Comparison of ENCODE assay signal across 22 cellular contexts in genomic region chr14:69269381-69269780, GRCh38. TPM values are rescaled to one million over a fixed set of nuclear protein-coding genes. Genes with fewer than 3 reads are reported as not detected.
DNase-seq lines count a peak whose midpoint lies in the region; ATAC-seq, FAIRE-seq and TF ChIP-seq lines count a peak whose summit lies in the region.
"Had no signal": no experiment of that assay in that cellular context is flagged by ENCODE, and none has a peak within 500 bp of the region (broad histone marks: within the 10 kb centered on the region; RNA-seq: fewer than 3 reads in every experiment).

No MANE protein-coding gene starts in this region.

- no peaks in the 10 kb centered on the region for H3K9me3 Mint-ChIP-seq in astrocyte (ENCODE audit: unreplicated experiment)
- H3K9me3 Mint-ChIP-seq: H9 had no signal

- DNase-seq in cardiac septum (ENCODE audit: low spot score) (peak; percentile 15), left ventricle myocardium superior (no peak), astrocyte (ENCODE audit: low read depth) (no peak), mesenteric fat pad (ENCODE audit: low spot score) (peak; percentile 2), urothelium cell line (ENCODE audit: low spot score) (no peak), iPS-NIHi11 (ENCODE audit: low spot score) (no peak), NCI-H748 treated with DMSO at 0.1 percent for 48 hours (lab: John Stamatoyannopoulos, UW) (no peak)
- DNase-seq: BE2C; Caco-2; CD4-positive, CD25-positive, alpha-beta regulatory T cell; GDM1; H9; KBM-7; NCI-H1105 treated with DMSO at 0.1 percent for 48 hours; NCI-H1694 treated with DMSO at 0.1 percent for 48 hours; NCI-H2107; NCI-H2227 treated with DMSO at 0.1 percent for 48 hours; NCI-H524 treated with DMSO at 0.1 percent for 48 hours; PC-9; SIG-M5 had no signal

- no peak overlapping the region for H3K27ac Mint-ChIP-seq in astrocyte (ENCODE audit: unreplicated experiment)
- H3K27ac Mint-ChIP-seq: CD4-positive, CD25-positive, alpha-beta regulatory T cell; H9 had no signal

- H3K27me3 ChIP-seq in astrocyte (ENCODE audit: insufficient read depth, low read length) = no peaks in the 10 kb centered on the region
- H3K27me3 ChIP-seq: BE2C had no signal

- no peaks in the 10 kb centered on the region for H4K20me1 ChIP-seq in astrocyte (ENCODE audit: insufficient read depth, low read length)

- peaks cover 2% of the 10 kb centered on the region for H3K36me3 Mint-ChIP-seq in astrocyte (ENCODE audit: low read depth, unreplicated experiment)
- H3K36me3 Mint-ChIP-seq: CD4-positive, CD25-positive, alpha-beta regulatory T cell had no signal

- intact Hi-C loops in cardiac septum (cut with DNase I) (no loop called here), left ventricle myocardium superior (cut with micrococcal nuclease) (no loop called here)

- H3K9me3 ChIP-seq in astrocyte (ENCODE audit: insufficient read depth, low read depth, low read length) = no peaks in the 10 kb centered on the region
- H3K9me3 ChIP-seq: BE2C, Caco-2 had no signal

- H3K79me2 ChIP-seq in astrocyte (ENCODE audit: insufficient read depth, low read length) = no peaks in the 10 kb centered on the region

- H3K4me1 Mint-ChIP-seq in astrocyte (ENCODE audit: low read depth, unreplicated experiment) = peaks cover 3% of the 10 kb centered on the region
- H3K4me1 Mint-ChIP-seq: CD4-positive, CD25-positive, alpha-beta regulatory T cell had no signal

- no peak overlapping the region for H3K4me3 ChIP-seq in astrocyte (ENCODE audit: insufficient read depth, low read depth, low read length)
- H3K4me3 ChIP-seq: PC-9 had no signal

- H3K27me3 Mint-ChIP-seq in astrocyte (ENCODE audit: low read depth, unreplicated experiment) = peaks cover 14% of the 10 kb centered on the region

- H3K27ac ChIP-seq in astrocyte (ENCODE audit: low read depth, low read length) = no peak overlapping the region
- H3K27ac ChIP-seq: PC-9, RWPE1 had no signal

- no peaks in the 10 kb centered on the region for H3K36me3 ChIP-seq in astrocyte (ENCODE audit: insufficient read depth, low read length)
- H3K36me3 ChIP-seq: BE2C had no signal

- no peak overlapping the region for H3K4me3 Mint-ChIP-seq in astrocyte (ENCODE audit: unreplicated experiment)
- H3K4me3 Mint-ChIP-seq: CD4-positive, CD25-positive, alpha-beta regulatory T cell; H9 had no signal

- TF ChIP-seq CTCF in astrocyte (IDR thresholded peaks at IDR 0.05; ENCODE audit: insufficient read depth, low read depth, low read length) = no peak

- H3K4me1 ChIP-seq in astrocyte (ENCODE audit: insufficient read depth, low read length) = peaks cover 11% of the 10 kb centered on the region
- H3K4me1 ChIP-seq: BE2C, Caco-2 had no signal

- no peak for ATAC-seq in left ventricle myocardium superior
- ATAC-seq in GM19452 (IDR thresholded peaks at IDR 0.05; ENCODE audit: unreplicated experiment) = no peak

- peak overlapping the region; percentile 53 for H3K4me2 ChIP-seq in astrocyte (ENCODE audit: low read length)
- H3K4me2 ChIP-seq: PC-9 had no signal

- FAIRE-seq in astrocyte (lab: Jason Lieb, UNC) (peak; percentile 37), urothelium cell line (lab: Jason Lieb, UNC) (peak; percentile 100)

- H2AFZ ChIP-seq in astrocyte (ENCODE audit: low read depth, low read length) = no peak overlapping the region
- H2AFZ ChIP-seq: PC-9 had no signal

- H3K9ac ChIP-seq in astrocyte (ENCODE audit: low read length) = peak overlapping the region; percentile 36

RNA-seq across cellular contexts. Expression of gene GALNT16, which starts 9.4 kb away (rescaled TPM):
- total RNA-seq in cardiac septum = 25.8 TPM
- total RNA-seq in left ventricle myocardium superior = 101 TPM
- 6.2 and 6.3 TPM in 2 replicates for total RNA-seq in astrocyte
- total RNA-seq in mesenteric fat pad = 14.9 TPM
- total RNA-seq: CD4-positive, CD25-positive, alpha-beta regulatory T cell had no signal

Comparison
In these comparisons a context has a peak if more than half of its experiments do, and no peak if none do; other contexts are left out.
1. DNase-seq: peak in cardiac septum (single experiment) and mesenteric fat pad (single experiment); none in left ventricle myocardium superior (single experiment), astrocyte (single experiment), urothelium cell line (single experiment), iPS-NIHi11 (single experiment) and NCI-H748 treated with DMSO at 0.1 percent for 48 hours (single experiment).